In genomic region chr11:7520011-7520942, GRCh38 we compare ENCODE assay signal across 9 cellular contexts. TPM values are rescaled to one million over a fixed set of nuclear protein-coding genes. Genes with fewer than 3 reads are reported as not detected.
DNase-seq lines count a peak whose midpoint lies in the region; ATAC-seq and TF ChIP-seq lines count a peak whose summit lies in the region.
"Had no signal": no experiment of that assay in that cellular context is flagged by ENCODE, and none has a peak within 500 bp of the region (broad histone marks: within the 10 kb centered on the region; RNA-seq: fewer than 3 reads in every experiment).

No MANE protein-coding gene starts in this region.

- no peaks in the 10 kb centered on the region for H3K4me1 Mint-ChIP-seq in MCF 10A (ENCODE audit: insufficient read depth, unreplicated experiment)

- H3K36me3 ChIP-seq in breast epithelium = no peaks in the 10 kb centered on the region
- H3K36me3 ChIP-seq in Peyer's patch = no peaks in the 10 kb centered on the region
- H3K36me3 ChIP-seq in suprapubic skin = no peaks in the 10 kb centered on the region

- POLR2A ChIA-PET in MCF 10A (lab: Yijun Ruan, JAX) (no interaction called here), RWPE1 (lab: Yijun Ruan, JAX; ENCODE audit: low non-redundant PET) (no interaction called here)

- H3K36me3 Mint-ChIP-seq in MCF 10A (ENCODE audit: insufficient read depth, unreplicated experiment) = no peaks in the 10 kb centered on the region

- H3K9me3 ChIP-seq in breast epithelium (no peaks in the 10 kb centered on the region), Peyer's patch (no peaks in the 10 kb centered on the region), suprapubic skin (no peaks in the 10 kb centered on the region)

- CTCF ChIA-PET in MCF 10A (lab: Yijun Ruan, JAX) (interaction anchor here (0.6 to 3.3 kb wide), 3 partner anchors 7 to 78 kb away, joined by 3 to 17 read pairs (median 5); partner anchors contain the start of gene PPFIBP2), RWPE1 (lab: Yijun Ruan, JAX) (interaction anchor here (1.7 kb wide), 1 partner anchor 51 kb away, joined by 8 read pairs; no protein-coding TSS in a partner anchor)

- H3K4me1 ChIP-seq in breast epithelium = no peaks in the 10 kb centered on the region
- peaks cover 0 to 34% (median 6%) of the 10 kb centered on the region in 4 donors for H3K4me1 ChIP-seq in Peyer's patch
- peaks cover 58% of the 10 kb centered on the region for H3K4me1 ChIP-seq in suprapubic skin

- no peaks in the 10 kb centered on the region for H3K27me3 ChIP-seq in breast epithelium
- no peaks in the 10 kb centered on the region for H3K27me3 ChIP-seq in Peyer's patch
- no peaks in the 10 kb centered on the region for H3K27me3 ChIP-seq in suprapubic skin

- H3K27ac ChIP-seq in breast epithelium = peak overlapping the region; percentile 2 to 25
- peak overlapping the region in 3 of 4 donors; percentile 29 to 83 (median 76) for H3K27ac ChIP-seq in Peyer's patch
- H3K27ac ChIP-seq in suprapubic skin = peak overlapping the region; percentile 39
- no peak overlapping the region for H3K27ac ChIP-seq in RWPE1
- H3K27ac ChIP-seq: SK-N-MC had no signal

- TF ChIP-seq CTCF in breast epithelium (IDR thresholded peaks at IDR 0.05) (no peak), MCF 10A (IDR thresholded peaks at IDR 0.05; ENCODE audit: unreplicated experiment) (no peak), Peyer's patch (IDR thresholded peaks at IDR 0.05) (no peak), suprapubic skin (IDR thresholded peaks at IDR 0.05) (no peak), RWPE1 (conservative IDR thresholded peaks at IDR 0.05; ENCODE audit: low read depth) (no peak)

- peaks cover 7% of the 10 kb centered on the region for H3K27me3 Mint-ChIP-seq in MCF 10A (ENCODE audit: insufficient read depth, unreplicated experiment)

- no peak for TF ChIP-seq POLR2A in breast epithelium (IDR thresholded peaks at IDR 0.05)
- no peak for TF ChIP-seq POLR2A in Peyer's patch (IDR thresholded peaks at IDR 0.05)
- no peak for TF ChIP-seq POLR2A in suprapubic skin (IDR thresholded peaks at IDR 0.05)

- TF ChIP-seq EP300 in suprapubic skin (IDR thresholded peaks at IDR 0.05) = no peak

- DNase-seq in breast epithelium (ENCODE audit: low spot score in 2 of 2) = no peak
- no peak for DNase-seq in MCF 10A (ENCODE audit: unreplicated experiment)
- peak in 1 of 3 donors; percentile 26 for DNase-seq in Peyer's patch
- no peak for DNase-seq in suprapubic skin (ENCODE audit: low spot score in 2 of 2)
- DNase-seq in NCI-H1092 treated with DMSO at 0.1 percent for 48 hours (lab: John Stamatoyannopoulos, UW) = no peak
- DNase-seq in RWPE1 (ENCODE audit: low spot score) = no peak
- no peak for DNase-seq in hepatic stellate cell (ENCODE audit: low spot score)

- peak; percentile 47 for ATAC-seq in HG02763 (IDR thresholded peaks at IDR 0.05; ENCODE audit: unreplicated experiment)

- peaks cover 7% of the 10 kb centered on the region for H3K9me3 Mint-ChIP-seq in MCF 10A (ENCODE audit: unreplicated experiment)

- H3K27ac Mint-ChIP-seq in MCF 10A (ENCODE audit: low read depth, unreplicated experiment) = no peak overlapping the region

- H3K4me3 ChIP-seq in breast epithelium = no peak overlapping the region
- no peak overlapping the region for H3K4me3 ChIP-seq in Peyer's patch
- H3K4me3 ChIP-seq in suprapubic skin = no peak overlapping the region
- H3K4me3 ChIP-seq: SK-N-MC had no signal

- no TSS peak for BruUV-seq in MCF 10A (replicated peaks; lab: Mats Ljungman, UMichigan)

- WGBS in suprapubic skin = 86% methylated on average over 18 of the region's 18 CpGs

- intact Hi-C loops in breast epithelium (cut with DNase I; ENCODE audit: low total_unique reads) (no loop called here), MCF 10A (cut with micrococcal nuclease) (no loop called here)

- H3K4me3 Mint-ChIP-seq in MCF 10A (ENCODE audit: unreplicated experiment) = no peak overlapping the region

RNA-seq across cellular contexts. Expression of gene PPFIBP2, which starts 6.5 kb away (rescaled TPM):
- total RNA-seq in breast epithelium (10 to 100 TPM; 32.3 to 56.1 (median 43.3) TPM), MCF 10A (2022) (3.5 and 4.3 TPM in 2 replicates), Peyer's patch (100 to 1,000 TPM in 3 of 4 donors, 10 to 100 TPM in 1; 74.6 to 245 (median 148) TPM), suprapubic skin (100 to 1,000 TPM in 1 of 4 donors, 10 to 100 TPM in 3; 68.2 to 139 (median 76.2) TPM)

RNA-seq across cellular contexts. Expression of gene OLFML1, which starts 35.0 kb away (rescaled TPM):
- 10 to 100 TPM in 1 of 3 donors, 1 to 10 TPM in 2; 4.6 to 11.9 (median 4.6) TPM for total RNA-seq in breast epithelium
- not detected in 2 replicates for total RNA-seq in MCF 10A (2022)
- 1 to 10 TPM; 2.3 to 8.4 (median 3.2) TPM for total RNA-seq in Peyer's patch
- total RNA-seq in suprapubic skin = 1 to 10 TPM; 1.2 to 5.3 (median 2.2) TPM
